ENCODE assay signal across 34 cellular contexts in the genomic region with DNA sequence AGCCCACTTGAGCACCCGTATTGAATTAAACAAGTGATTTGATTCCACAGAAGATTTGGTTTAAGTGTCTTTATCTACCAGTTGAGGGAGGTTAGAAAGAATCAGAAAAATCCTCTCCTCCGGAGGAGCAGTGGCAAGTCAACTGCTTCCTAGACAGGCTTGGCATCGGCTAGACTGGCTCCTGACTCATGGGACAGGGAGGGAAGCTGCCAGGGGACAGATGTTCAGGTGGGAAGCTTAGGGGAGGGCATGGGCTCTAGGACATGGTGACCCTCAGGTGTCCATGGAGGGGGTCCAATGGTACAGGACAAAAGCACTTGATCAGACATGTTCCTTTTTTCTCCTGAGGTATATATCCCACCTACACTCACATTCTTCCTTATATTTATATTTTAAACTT.
DNase-seq lines count a peak whose midpoint lies in the region; ATAC-seq, FAIRE-seq and TF ChIP-seq lines count a peak whose summit lies in the region.
"Had no signal": no experiment of that assay in that cellular context is flagged by ENCODE, and none has a peak within 500 bp of the region (broad histone marks: within the 10 kb centered on the region; RNA-seq: fewer than 3 reads in every experiment).

No MANE protein-coding gene starts in this region.

- no peak overlapping the region for H3K4ac ChIP-seq in H1 (replicated peaks; ENCODE audit: insufficient read length, low read depth, low read length)

- H3K27ac Mint-ChIP-seq in activated CD4-positive, alpha-beta T cell treated with anti-CD3 and anti-CD28 coated beads for 36 hours, result peak overlapping the region; percentile 12
- peak overlapping the region; percentile 34 to 77 (median 49) for H3K27ac Mint-ChIP-seq in IgD-negative memory B cell
- H3K27ac Mint-ChIP-seq: T-helper 1 cell treated with Interleukin-12 subunit alpha and Interleukin-12 subunit beta and Interleukin-4 antibody, amounts not matched to agents 30 μg/mL and 1 μg/mL, for 36 hours had no signal

- no peak for TF ChIP-seq CTCF in H1 (IDR thresholded peaks at IDR 0.05; ENCODE audit: control extremely low read depth in 1 of 3, insufficient read depth in 1 of 3, low read depth in 1 of 3, low read length in 3 of 3)
- TF ChIP-seq CTCF in GM13976 (IDR thresholded peaks at IDR 0.05; ENCODE audit: borderline replicate concordance, control extremely low read depth, extremely low read depth, insufficient read depth, missing control alignments), result no peak

- no peaks in the 10 kb centered on the region for H3K79me1 ChIP-seq in H1 (ENCODE audit: low read depth, low read length)

- no peak for TF ChIP-seq POLR2A in H1 (IDR thresholded peaks at IDR 0.05; ENCODE audit: control extremely low read depth in 1 of 2, low read depth in 2 of 2, low read length in 2 of 2)

- no peaks in the 10 kb centered on the region; the same call in 1 of the 2 replicates for H3K23me2 ChIP-seq in H1 (ENCODE audit: low read depth, low read length)

- H3K36me3 Mint-ChIP-seq in activated CD4-positive, alpha-beta T cell treated with anti-CD3 and anti-CD28 coated beads for 36 hours (ENCODE audit: low read depth), result peaks cover 52% of the 10 kb centered on the region
- H3K36me3 Mint-ChIP-seq in IgD-negative memory B cell, result peaks cover 4% of the 10 kb centered on the region

- in situ Hi-C loops in GM13976 (cut with MboI; ENCODE audit: low sequenced_read_pairs, unreplicated experiment), result no loop called here

- no peaks in the 10 kb centered on the region for H3K27me3 ChIP-seq in BLaER1
- H3K27me3 ChIP-seq in H1 (replicated peaks in 1 of 4; ENCODE audit: control insufficient read depth in 3 of 4, extremely low read depth in 1 of 4, insufficient read depth in 3 of 4, low read length in 3 of 4), result no peaks in the 10 kb centered on the region
- H3K27me3 ChIP-seq: adrenal gland, brain microvascular endothelial cell, gastroesophageal sphincter, suprapubic skin, upper lobe of right lung had no signal

- H2AK5ac ChIP-seq in H1 (ENCODE audit: low read depth, low read length), result no peak overlapping the region

- POLR2A ChIA-PET in activated CD4-positive, alpha-beta T cell treated with anti-CD3 and anti-CD28 coated beads for 36 hours (lab: Charles Lee), result no interaction called here
- POLR2A ChIA-PET in H1 (lab: Charles Lee; ENCODE audit: partially characterized antibody), result no interaction called here

- H4K5ac ChIP-seq in H1 (ENCODE audit: insufficient read length, low read depth, low read length), result no peak overlapping the region

- H3K9ac ChIP-seq in BLaER1 (0 out of 2 replicates have a peak overlapping the region, but pooled peaks have one; percentile 22), H1 (replicated peaks in 1 of 4; ENCODE audit: extremely low read depth in 1 of 4, low read depth in 3 of 4, low read length in 3 of 4) (no peak overlapping the region)
- H3K9ac ChIP-seq: parathyroid adenoma, SK-N-SH had no signal

- H3K23ac ChIP-seq in H1 (ENCODE audit: insufficient read length), result no peak overlapping the region

- no peak for ATAC-seq in activated CD4-positive, alpha-beta T cell treated with anti-CD3 and anti-CD28 coated beads for 36 hours
- ATAC-seq: gastroesophageal sphincter, K562, upper lobe of right lung had no signal

- no peak overlapping the region for H3K14ac ChIP-seq in H1 (ENCODE audit: insufficient read length)

- no peak for FAIRE-seq in H1 (lab: Jason Lieb, UNC)
- FAIRE-seq: GM19239, K562 had no signal

- H4K91ac ChIP-seq in H1 (replicated peaks; ENCODE audit: insufficient read length, low read length), result no peak overlapping the region

- H4K8ac ChIP-seq in H1 (ENCODE audit: extremely low read depth, insufficient read depth, low read length), result no peak overlapping the region

- no peak overlapping the region for H2AFZ ChIP-seq in H1 (ENCODE audit: low read length)
- H2AFZ ChIP-seq: parathyroid adenoma, PC-9 had no signal

- intact Hi-C loops in activated CD4-positive, alpha-beta T cell treated with anti-CD3 and anti-CD28 coated beads for 36 hours (cut with DNase I, micrococcal nuclease), result loop anchor here in 1 of 2 experiments (2.0 kb wide), 1 partner anchor 454 kb away; no protein-coding TSS in a partner anchor

- no peak overlapping the region for H3K56ac ChIP-seq in H1 (replicated peaks; ENCODE audit: insufficient read length, low read depth, low read length)

- H3K9me3 ChIP-seq in BLaER1 (no peaks in the 10 kb centered on the region), H1 (ENCODE audit: insufficient read depth in 2 of 2, low read depth in 1 of 2, low read length in 1 of 2) (no peaks in the 10 kb centered on the region)
- H3K9me3 ChIP-seq: adrenal gland, gastroesophageal sphincter, SK-N-SH, suprapubic skin, upper lobe of right lung had no signal

- no peaks in the 10 kb centered on the region for H3K79me2 ChIP-seq in H1 (ENCODE audit: control insufficient read depth in 1 of 2, insufficient read depth in 2 of 2, low read length in 2 of 2)
- H3K79me2 ChIP-seq: parathyroid adenoma had no signal

- no peak overlapping the region for H2BK5ac ChIP-seq in H1 (ENCODE audit: low read depth, low read length)

- H2BK12ac ChIP-seq in H1 (ENCODE audit: low read depth, low read length), result no peak overlapping the region

- DNase-seq in activated CD4-positive, alpha-beta T cell treated with anti-CD3 and anti-CD28 coated beads for 36 hours, result no peak
- no peak for DNase-seq in activated CD4-positive, alpha-beta T cell treated with anti-CD3 and anti-CD28 coated beads, Interleukin-2, amount 50 U/mL, for 48 hours
- DNase-seq in H1 (ENCODE audit: low read depth in 1 of 2, low spot score in 2 of 2) (no peak), middle frontal gyrus (ENCODE audit: extremely low spot score, low spot score) (no peak), GM13976 (ENCODE audit: low spot score) (no peak), midbrain (lab: John Stamatoyannopoulos, UW) (no peak)
- DNase-seq: 8988T; activated CD4-positive, alpha-beta T cell treated with anti-CD3 and anti-CD28 coated beads, Interleukin-2, amount 50 U/mL, for 4 hours; activated CD4-positive, CD25-positive, alpha-beta regulatory T cell; activated CD8-positive, alpha-beta memory T cell treated with anti-CD3 and anti-CD28 coated beads, Interleukin-2, amount 50 U/mL, for 4 hours; adrenal gland; brain microvascular endothelial cell; DMS79 treated with DMSO at 0.1 percent for 48 hours; NCI-H1105 treated with DMSO at 0.1 percent for 48 hours; NCI-H1930; NCI-H2227 treated with DMSO at 0.1 percent for 48 hours; NCI-H526 treated with DMSO at 0.1 percent for 48 hours; PC-9; retina; SK-N-SH; stimulated activated naive CD4-positive, alpha-beta T cell treated with Interleukin-2 at 50 U/mL for 16 hours; upper lobe of right lung had no signal

- WGBS in H1 (ENCODE audit: extremely low coverage in 1 of 2, insufficient coverage in 1 of 2, insufficient read length in 1 of 2, insufficient replicate concordance in 2 of 2, low coverage in 1 of 2, low lambda C conversion rate in 2 of 2, missing lambda C conversion rate in 1 of 2), 2 experiments, result 86% methylated on average over 3 of the region's 3 CpGs; no CpG with 5 or more reads in 1 of the 2 experiments

- H3K18ac ChIP-seq in H1 (ENCODE audit: extremely low read depth, low read length), result no peak overlapping the region

- no peak overlapping the region for H3K4me3 Mint-ChIP-seq in activated CD4-positive, alpha-beta T cell treated with anti-CD3 and anti-CD28 coated beads for 36 hours
- no peak overlapping the region for H3K4me3 Mint-ChIP-seq in IgD-negative memory B cell
- H3K4me3 Mint-ChIP-seq: neural crest cell; T-helper 1 cell treated with Interleukin-12 subunit alpha and Interleukin-12 subunit beta and Interleukin-4 antibody, amounts not matched to agents 30 μg/mL and 1 μg/mL, for 36 hours had no signal

- H3K4me2 ChIP-seq in BLaER1 (no peak overlapping the region), H1 (ENCODE audit: insufficient read depth in 1 of 2, low read depth in 2 of 2, low read length in 2 of 2) (no peak overlapping the region)
- H3K4me2 ChIP-seq: PC-9, SK-N-SH had no signal

- no peaks in the 10 kb centered on the region for H3K9me3 Mint-ChIP-seq in activated CD4-positive, alpha-beta T cell treated with anti-CD3 and anti-CD28 coated beads for 36 hours (ENCODE audit: low read depth)
- no peaks in the 10 kb centered on the region for H3K9me3 Mint-ChIP-seq in IgD-negative memory B cell
- H3K9me3 Mint-ChIP-seq: neural crest cell; T-helper 1 cell treated with Interleukin-12 subunit alpha and Interleukin-12 subunit beta and Interleukin-4 antibody, amounts not matched to agents 30 μg/mL and 1 μg/mL, for 36 hours had no signal

- no peaks in the 10 kb centered on the region for H3K27me3 Mint-ChIP-seq in activated CD4-positive, alpha-beta T cell treated with anti-CD3 and anti-CD28 coated beads for 36 hours
- no peaks in the 10 kb centered on the region for H3K27me3 Mint-ChIP-seq in IgD-negative memory B cell

- H2BK120ac ChIP-seq in H1 (replicated peaks; ENCODE audit: low read depth, low read length), result no peak overlapping the region

- CTCF ChIA-PET in activated CD4-positive, alpha-beta T cell treated with anti-CD3 and anti-CD28 coated beads for 36 hours (lab: Charles Lee), result interaction anchor here (0.9 to 1.4 kb wide), 5 partner anchors 10 to 454 kb away, joined by 3 to 6 read pairs (median 5); no protein-coding TSS in a partner anchor
- CTCF ChIA-PET in H1 (lab: Charles Lee; ENCODE audit: partially characterized antibody), result interaction anchor here (1.0 to 2.5 kb wide), 5 partner anchors 12 to 140 kb away, joined by 3 to 15 read pairs (median 4); no protein-coding TSS in a partner anchor

- H4K20me1 ChIP-seq in BLaER1 (peaks cover 25% of the 10 kb centered on the region), H1 (replicated peaks in 1 of 2; ENCODE audit: control insufficient read depth in 1 of 2, insufficient read depth in 2 of 2, low read length in 2 of 2) (peaks cover 0 to 2% of the 10 kb centered on the region in 2 experiments)

- H3K36me3 ChIP-seq in BLaER1 (peaks cover 96% of the 10 kb centered on the region), H1 (ENCODE audit: control insufficient read depth in 2 of 4, insufficient read depth in 4 of 4, low read length in 3 of 4) (peaks cover 27 to 77% (median 70%) of the 10 kb centered on the region in 4 experiments)

- H3K4me3 ChIP-seq in BLaER1, result no peak overlapping the region
- H3K4me3 ChIP-seq in H1 (ENCODE audit: extremely low read depth in 1 of 4, insufficient read depth in 2 of 4, low read depth in 3 of 4, low read length in 4 of 4), result no peak overlapping the region
- H3K4me3 ChIP-seq: adrenal gland, gastroesophageal sphincter, K562, lung, PC-9, skin epidermis, suprapubic skin, upper lobe of right lung had no signal

- H3K4me1 Mint-ChIP-seq in activated CD4-positive, alpha-beta T cell treated with anti-CD3 and anti-CD28 coated beads for 36 hours, result peaks cover 7% of the 10 kb centered on the region
- peaks cover 0 to 2% (median 0%) of the 10 kb centered on the region in 3 donors for H3K4me1 Mint-ChIP-seq in IgD-negative memory B cell

- H3K27ac ChIP-seq in BLaER1 (no peak overlapping the region), H1 (ENCODE audit: low read depth, low read length) (0 out of 2 replicates have a peak overlapping the region, but pooled peaks have one; percentile 3)
- H3K27ac ChIP-seq: adrenal gland, brain microvascular endothelial cell, C4-2B, gastroesophageal sphincter, parathyroid adenoma, skin epidermis, suprapubic skin, upper lobe of right lung had no signal

- no peaks in the 10 kb centered on the region for H3K4me1 ChIP-seq in BLaER1
- H3K4me1 ChIP-seq in H1 (replicated peaks in 1 of 4; ENCODE audit: control insufficient read depth in 3 of 4, insufficient read depth in 4 of 4, low read length in 3 of 4), result no peaks in the 10 kb centered on the region
- H3K4me1 ChIP-seq: adrenal gland, gastroesophageal sphincter, suprapubic skin, upper lobe of right lung had no signal

- TF ChIP-seq RAD21 in H1 (IDR thresholded peaks at IDR 0.05 in 1 of 2, conservative IDR thresholded peaks at IDR 0.05 in 1 of 2; ENCODE audit: low read depth in 2 of 2, low read length in 2 of 2), result no peak

- no peak for TF ChIP-seq EP300 in H1 (IDR thresholded peaks at IDR 0.05; ENCODE audit: borderline replicate concordance in 1 of 2, low read depth in 2 of 2, low read length in 2 of 2)

- H2BK20ac ChIP-seq in H1 (ENCODE audit: low read length), result no peak overlapping the region

- no peak overlapping the region for H2BK15ac ChIP-seq in H1 (ENCODE audit: low read length)
